In the genomic region with DNA sequence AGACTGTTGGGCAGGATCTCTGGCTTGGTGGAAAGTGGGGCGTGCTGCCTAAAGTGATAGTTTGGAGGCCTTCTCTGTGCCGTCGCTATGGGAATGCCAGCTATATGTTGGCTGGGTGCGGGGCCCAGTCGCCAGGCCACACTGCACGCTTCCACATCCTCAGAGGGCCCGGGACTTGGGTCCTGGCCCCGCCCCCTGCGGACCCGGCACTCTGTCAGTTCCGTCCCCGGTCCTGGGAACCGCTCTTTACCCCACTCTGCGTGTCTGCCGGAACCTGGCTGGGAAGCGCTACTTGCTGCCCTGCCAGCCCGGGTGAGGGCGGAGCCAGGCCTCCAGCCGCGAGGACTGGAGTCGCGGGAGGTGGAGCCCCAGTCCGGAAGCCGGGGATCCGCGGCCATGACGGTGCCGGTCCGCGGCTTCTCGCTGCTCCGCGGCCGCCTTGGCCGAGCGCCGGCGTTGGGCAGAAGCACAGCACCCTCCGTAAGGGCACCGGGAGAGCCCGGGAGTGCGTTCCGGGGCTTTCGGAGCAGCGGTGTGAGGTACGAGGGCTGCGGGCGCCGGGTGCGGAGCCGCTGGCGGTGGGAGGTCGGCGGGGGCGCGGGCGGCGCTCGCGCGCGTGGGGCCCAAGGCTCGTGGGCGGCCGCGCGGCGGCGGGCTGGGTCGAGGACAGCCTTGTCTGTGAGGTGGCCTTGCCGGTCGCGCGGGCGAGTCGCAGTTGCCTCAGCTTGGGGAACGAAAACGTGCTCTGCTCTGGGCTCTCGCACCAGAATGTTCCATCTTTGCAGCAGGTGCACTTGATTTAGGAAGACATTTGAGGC, we compare ENCODE assay signal across 8 cellular contexts. TPM values are rescaled to one million over a fixed set of nuclear protein-coding genes. Genes with fewer than 3 reads are reported as not detected.
DNase-seq lines count a peak whose midpoint lies in the region; ATAC-seq and TF ChIP-seq lines count a peak whose summit lies in the region.

MTHFD2L (plus strand) TSS at position 376 of the 818 bp plus-strand sequence; CDS start at position 397, 21 bp downstream.

- intact Hi-C loops in OCI-LY7 (cut with micrococcal nuclease; ENCODE audit: unreplicated experiment) (loop anchor here (10.0 kb wide), 1 partner anchor 573 kb away; no protein-coding TSS in a partner anchor), mucosa of descending colon (cut with DNase I, micrococcal nuclease) (no loop called here)

- H2AFZ ChIP-seq in OCI-LY7 (ENCODE audit: low read length) = peak within 1 kb of the TSS; percentile 99

- H3K4me3 ChIP-seq in OCI-LY7 (ENCODE audit: low read depth, low read length, poor library complexity, severe bottlenecking) (peak within 1 kb of the TSS; percentile 85), mucosa of descending colon (peak within 1 kb of the TSS; percentile 50)

- H3K9me3 ChIP-seq in OCI-LY7 (ENCODE audit: low read length) (no peaks in the 10 kb centered on the region), mucosa of descending colon (no peaks in the 10 kb centered on the region)

- CTCF ChIA-PET in OCI-LY7 (lab: Charles Lee; ENCODE audit: unreplicated experiment) = no interaction called here

- H4K20me1 ChIP-seq in OCI-LY7 (ENCODE audit: insufficient read depth, low read length) = 0 out of 2 replicates have a peak, but pooled peaks cover 5% of the 10 kb centered on the region

- H3K4me2 ChIP-seq in OCI-LY7 (ENCODE audit: low read length) = peak within 1 kb of the TSS; percentile 99

- no peak for TF ChIP-seq CTCF in OCI-LY7 (conservative IDR thresholded peaks at IDR 0.05; ENCODE audit: low read length)
- TF ChIP-seq CTCF in mucosa of descending colon (IDR thresholded peaks at IDR 0.05) = no peak

- no peaks in the 10 kb centered on the region for H3K9me2 ChIP-seq in OCI-LY7 (ENCODE audit: insufficient read depth, low read length)

- H3K36me3 ChIP-seq in OCI-LY7 (ENCODE audit: insufficient read depth, low read length) = peaks cover 32% of the 10 kb centered on the region
- no peaks in the 10 kb centered on the region for H3K36me3 ChIP-seq in mucosa of descending colon (ENCODE audit: low read depth)

- DNase-seq in DMS114 treated with DMSO at 0.1 percent for 48 hours (lab: John Stamatoyannopoulos, UW; ENCODE audit: unreplicated experiment) (peak; percentile 41), HuH-7 (ENCODE audit: low spot score) (peak; percentile 91), OCI-LY7 (ENCODE audit: low spot score) (peak; percentile 88), activated T-cell treated with anti-CD3 and anti-CD28 coated beads for 4 hours (peak; percentile 65), epithelial cell of prostate (ENCODE audit: low read depth, low spot score) (peak; percentile 60), mucosa of descending colon (peak; percentile 91 to 96 (median 96))
- peak; percentile 57 to 58 for DNase-seq in stimulated activated CD8-positive, alpha-beta memory T cell treated with anti-CD3 and anti-CD28 coated beads, Interleukin-4, amount 100 ng/mL, for 1 hour (ENCODE audit: low read depth in 2 of 2, low spot score in 1 of 2)

- BruUV-seq in OCI-LY7 (replicated peaks; lab: Mats Ljungman, UMichigan) = no TSS peak

- H3K27ac ChIP-seq in OCI-LY7 (ENCODE audit: low read depth, low read length, poor library complexity, severe bottlenecking) (peak within 1 kb of the TSS; percentile 35), epithelial cell of prostate (peak within 1 kb of the TSS; percentile 86)

- peak; percentile 98 for ATAC-seq in GM21526 (IDR thresholded peaks at IDR 0.05; ENCODE audit: low FRiP score, unreplicated experiment)
- peak; percentile 97 for ATAC-seq in mucosa of descending colon

- POLR2A ChIA-PET in OCI-LY7 (lab: Charles Lee) = interaction anchor here (0.8 to 1.6 kb wide), 4 partner anchors 8 to 899 kb away, joined by 3 to 4 read pairs (median 4); no protein-coding TSS in a partner anchor

- H3K4me1 ChIP-seq in OCI-LY7 (ENCODE audit: insufficient read depth, low read length, poor library complexity, severe bottlenecking) (peaks cover 14% of the 10 kb centered on the region), mucosa of descending colon (ENCODE audit: low read depth) (peaks cover 25% of the 10 kb centered on the region)

- H3K79me2 ChIP-seq in OCI-LY7 (ENCODE audit: insufficient read depth, low read depth, low read length) = peaks cover 43% of the 10 kb centered on the region

RNA-seq across cellular contexts. Expression of gene MTHFD2L, which starts in this region (rescaled TPM):
- total RNA-seq in OCI-LY7 (2014; rRNA removed; shearing (Covaris generic)) = 18.5 and 18.9 TPM in 2 replicates
- total RNA-seq in OCI-LY7 (2022) (18.7 and 18.8 TPM in 2 replicates), mucosa of descending colon (10 to 100 TPM; 10.7 to 12.9 (median 11.6) TPM)

Comparison
In these comparisons a context has a peak if more than half of its experiments do, and no peak if none do; other contexts are left out.
1. Peak in every context shown above with its lines: DNase-seq, ATAC-seq, H3K4me3 ChIP-seq and H3K27ac ChIP-seq.
2. DNase-seq: peak in every context shown above with its lines; median percentile 96 in mucosa of descending colon; 91 in HuH-7; 88 in OCI-LY7; 65 in activated T-cell treated with anti-CD3 and anti-CD28 coated beads for 4 hours; 60 in epithelial cell of prostate; 58 in stimulated activated CD8-positive, alpha-beta memory T cell treated with anti-CD3 and anti-CD28 coated beads, Interleukin-4, amount 100 ng/mL, for 1 hour; 41 in DMS114 treated with DMSO at 0.1 percent for 48 hours.